ENCODE assay signal across 8 cellular contexts in genomic region chr10:105494944-105495343, GRCh38.
"Had no signal": no experiment of that assay in that cellular context is flagged by ENCODE, and none has a peak within 500 bp of the region (broad histone marks: within the 10 kb centered on the region; RNA-seq: fewer than 3 reads in every experiment).

No MANE protein-coding gene starts in this region.

- ATAC-seq: GM12878 had no signal

- DNase-seq: GDM1, GF-D8 had no signal

- FAIRE-seq: G401.6, GM12878, GM12891, GM12892, GM18507, GM19239 had no signal

- H3K4me3 ChIP-seq: GM12878 had no signal
